ENCODE assay signal across 8 cellular contexts in genomic region chr9:16191691-16192402, GRCh38.
A peak's percentile ranks its signal among the peaks of the same experiment; 100 is the strongest.
DNase-seq lines count a peak whose midpoint lies in the region; ATAC-seq, FAIRE-seq and TF ChIP-seq lines count a peak whose summit lies in the region.

No MANE protein-coding gene starts in this region.

- H3K79me2 ChIP-seq in astrocyte (ENCODE audit: insufficient read depth, low read length): no peaks in the 10 kb centered on the region

- peak overlapping the region; percentile 27 for H3K4me3 ChIP-seq in astrocyte (ENCODE audit: insufficient read depth, low read depth, low read length)
- peak overlapping the region; percentile 30; the same call in 1 of the 2 replicates for H3K4me3 ChIP-seq in iPS-20b (ENCODE audit: low read length)

- peak; percentile 90 for ATAC-seq in HG02981 (IDR thresholded peaks at IDR 0.05; ENCODE audit: unreplicated experiment)

- DNase-seq in 8988T (peak; percentile 41), GM10266 (ENCODE audit: extremely low spot score) (peak; percentile 62), NCI-H748 (lab: John Stamatoyannopoulos, UW; ENCODE audit: unreplicated experiment) (peak; percentile 77), astrocyte (ENCODE audit: low read depth) (peak; percentile 96), smooth muscle cell of the brain vasculature (ENCODE audit: low read depth, low spot score) (peak; percentile 74), NK-92 (lab: John Stamatoyannopoulos, UW; ENCODE audit: unreplicated experiment) (no peak)

- peak; percentile 81 for TF ChIP-seq CTCF in GM10266 (IDR thresholded peaks at IDR 0.05; ENCODE audit: control insufficient read depth, insufficient read depth, low read depth, missing control alignments)
- TF ChIP-seq CTCF in astrocyte (IDR thresholded peaks at IDR 0.05; ENCODE audit: insufficient read depth, low read depth, low read length): peak; percentile 69

- peak; percentile 96 for FAIRE-seq in astrocyte (lab: Jason Lieb, UNC)

- H3K36me3 ChIP-seq in astrocyte (ENCODE audit: insufficient read depth, low read length) (no peaks in the 10 kb centered on the region), iPS-20b (ENCODE audit: insufficient read depth, low read depth, low read length) (no peaks in the 10 kb centered on the region)

- peaks cover 33% of the 10 kb centered on the region for H3K4me1 Mint-ChIP-seq in astrocyte (ENCODE audit: low read depth, unreplicated experiment)

- H3K27ac Mint-ChIP-seq in astrocyte (ENCODE audit: unreplicated experiment): peak overlapping the region; percentile 96

- peaks cover 2% of the 10 kb centered on the region for H3K36me3 Mint-ChIP-seq in astrocyte (ENCODE audit: low read depth, unreplicated experiment)

- H2AFZ ChIP-seq in astrocyte (ENCODE audit: low read depth, low read length): peak overlapping the region; percentile 24

- H3K9me3 ChIP-seq in astrocyte (ENCODE audit: insufficient read depth, low read depth, low read length): no peaks in the 10 kb centered on the region
- no peaks in the 10 kb centered on the region for H3K9me3 ChIP-seq in iPS-20b (ENCODE audit: insufficient read depth, low read depth, low read length)

- H3K4me1 ChIP-seq in astrocyte (ENCODE audit: insufficient read depth, low read length) (peaks cover 36% of the 10 kb centered on the region), iPS-20b (ENCODE audit: insufficient read depth, low read length) (peaks cover 9% of the 10 kb centered on the region; the same call in 1 of the 2 replicates)

- H3K27me3 ChIP-seq in astrocyte (ENCODE audit: insufficient read depth, low read length) (no peaks in the 10 kb centered on the region), iPS-20b (ENCODE audit: insufficient read depth, low read length) (no peaks in the 10 kb centered on the region)

- H4K20me1 ChIP-seq in astrocyte (ENCODE audit: insufficient read depth, low read length): no peaks in the 10 kb centered on the region

- H3K9ac ChIP-seq in astrocyte (ENCODE audit: low read length) (peak overlapping the region; percentile 71), iPS-20b (ENCODE audit: low read depth, low read length) (0 out of 2 replicates have a peak overlapping the region, but pooled peaks have one; percentile 33)

- peaks cover 13% of the 10 kb centered on the region for H3K9me3 Mint-ChIP-seq in astrocyte (ENCODE audit: unreplicated experiment)

- H3K4me3 Mint-ChIP-seq in astrocyte (ENCODE audit: unreplicated experiment): peak overlapping the region; percentile 3

- peak overlapping the region; percentile 86 for H3K27ac ChIP-seq in astrocyte (ENCODE audit: low read depth, low read length)
- H3K27ac ChIP-seq in iPS-20b (ENCODE audit: low read length): no peak overlapping the region

- H3K4me2 ChIP-seq in astrocyte (ENCODE audit: low read length): peak overlapping the region; percentile 82

- H3K27me3 Mint-ChIP-seq in astrocyte (ENCODE audit: low read depth, unreplicated experiment): no peaks in the 10 kb centered on the region
